In the genomic region with DNA sequence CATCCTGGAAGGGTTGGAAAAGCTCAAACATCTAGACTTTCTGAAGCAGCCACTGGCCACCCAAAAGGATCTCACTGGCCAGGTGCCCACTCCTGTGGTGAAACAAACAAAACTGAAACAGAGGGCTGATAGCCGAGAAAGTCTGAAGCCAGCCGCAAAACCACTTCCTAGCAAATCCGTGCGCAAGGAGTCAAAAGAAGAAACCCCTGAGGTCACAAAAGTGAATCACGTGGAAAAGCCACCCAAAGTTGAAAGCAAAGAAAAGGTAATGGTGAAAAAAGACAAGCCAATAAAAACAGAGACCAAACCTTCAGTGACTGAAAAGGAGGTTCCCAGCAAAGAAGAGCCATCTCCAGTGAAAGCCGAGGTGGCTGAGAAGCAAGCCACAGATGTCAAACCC, we compare ENCODE assay signal across 9 cellular contexts.
DNase-seq lines count a peak whose midpoint lies in the region; ATAC-seq and TF ChIP-seq lines count a peak whose summit lies in the region.
"Had no signal": no experiment of that assay in that cellular context is flagged by ENCODE, and none has a peak within 500 bp of the region (broad histone marks: within the 10 kb centered on the region; RNA-seq: fewer than 3 reads in every experiment).

No MANE protein-coding gene starts in this region.

- no peaks in the 10 kb centered on the region for H3F3A ChIP-seq in GM23338 (replicated peaks; ENCODE audit: low read depth)

- DNase-seq in immature natural killer cell, result peak; percentile 55 to 74 (median 58)
- no peak for DNase-seq in COR-L47 (lab: John Stamatoyannopoulos, UW)
- no peak for DNase-seq in KG1 (lab: John Stamatoyannopoulos, UW)
- no peak for DNase-seq in SIG-M5 (lab: John Stamatoyannopoulos, UW)
- no peak for DNase-seq in GM23338 (ENCODE audit: low spot score)
- DNase-seq: SW 1271 had no signal

- H3K4me3 ChIP-seq in GM23338, result no peak overlapping the region

- H3K4me3 Mint-ChIP-seq in immature natural killer cell (peak overlapping the region; percentile 37 to 80 (median 56)), GM23338 (no peak overlapping the region)

- no peak overlapping the region for H3K27ac ChIP-seq in GM23338 (ENCODE audit: low read depth)

- no peaks in the 10 kb centered on the region for H3K4me1 ChIP-seq in GM23338 (ENCODE audit: insufficient read depth)

- H3K36me3 Mint-ChIP-seq in immature natural killer cell (peaks cover 6 to 8% (median 8%) of the 10 kb centered on the region in 3 donors), GM23338 (ENCODE audit: low read depth) (peaks cover 71% of the 10 kb centered on the region)

- H2AFZ ChIP-seq in GM23338, result no peak overlapping the region

- H3K27me3 Mint-ChIP-seq in immature natural killer cell (ENCODE audit: low read depth in 3 of 3) (peaks cover 2 to 34% (median 10%) of the 10 kb centered on the region in 3 donors), GM23338 (ENCODE audit: insufficient read depth, low read depth, poor library complexity) (peaks cover 11% of the 10 kb centered on the region)

- H3K36me3 ChIP-seq in GM23338 (ENCODE audit: insufficient read depth), result peaks cover 31% of the 10 kb centered on the region

- H3K9me2 ChIP-seq in GM23338 (ENCODE audit: insufficient read depth), result peaks cover 32% of the 10 kb centered on the region

- H3K4me2 ChIP-seq in GM23338, result no peak overlapping the region

- H3K4me1 Mint-ChIP-seq in immature natural killer cell (peaks cover 7 to 12% of the 10 kb centered on the region in 2 donors), GM23338 (peaks cover 2% of the 10 kb centered on the region; the same call in 2 of the 3 replicates)

- no peak for TF ChIP-seq CTCF in GM23338 (conservative IDR thresholded peaks at IDR 0.05; ENCODE audit: low read depth in 2 of 2)

- ATAC-seq in GM18867 (IDR thresholded peaks at IDR 0.05; ENCODE audit: unreplicated experiment) (peak; percentile 97), GM21576 (IDR thresholded peaks at IDR 0.05; ENCODE audit: unreplicated experiment) (peak; percentile 95), HG03575 (IDR thresholded peaks at IDR 0.05; ENCODE audit: extremely low read depth, insufficient number of reproducible peaks, low FRiP score, unreplicated experiment) (peak; percentile 75), GM23338 (no peak)

- peaks cover 0 to 4% (median 0%) of the 10 kb centered on the region in 6 donors for H3K9me3 Mint-ChIP-seq in immature natural killer cell
- H3K9me3 Mint-ChIP-seq in GM23338, result peaks cover 11% of the 10 kb centered on the region; the same call in 2 of the 3 replicates

- H3K79me2 ChIP-seq in GM23338 (replicated peaks; ENCODE audit: insufficient read depth), result no peaks in the 10 kb centered on the region

- peaks cover 9% of the 10 kb centered on the region; the same call in 1 of the 2 replicates for H4K20me1 ChIP-seq in GM23338 (replicated peaks; ENCODE audit: insufficient read depth)

- H3K27ac Mint-ChIP-seq in immature natural killer cell (peak overlapping the region in 4 of 6 donors; percentile 20 to 84 (median 56)), GM23338 (no peak overlapping the region; the same call in 1 of the 2 replicates)

- H3K27me3 ChIP-seq in GM23338 (ENCODE audit: insufficient read depth), result no peaks in the 10 kb centered on the region

TF ChIP-seq in GM23338, 12 proteins besides CTCF, POLR2A, EP300 and RAD21 (continues in another document):
- no peak for TF ChIP-seq NANOG (IDR thresholded peaks at IDR 0.05; ENCODE audit: borderline replicate concordance)
- TF ChIP-seq CREB1 (CRISPR knock-in tag; IDR thresholded peaks at IDR 0.05; ENCODE audit: low read depth), result no peak
- TF ChIP-seq, protein P1, sequence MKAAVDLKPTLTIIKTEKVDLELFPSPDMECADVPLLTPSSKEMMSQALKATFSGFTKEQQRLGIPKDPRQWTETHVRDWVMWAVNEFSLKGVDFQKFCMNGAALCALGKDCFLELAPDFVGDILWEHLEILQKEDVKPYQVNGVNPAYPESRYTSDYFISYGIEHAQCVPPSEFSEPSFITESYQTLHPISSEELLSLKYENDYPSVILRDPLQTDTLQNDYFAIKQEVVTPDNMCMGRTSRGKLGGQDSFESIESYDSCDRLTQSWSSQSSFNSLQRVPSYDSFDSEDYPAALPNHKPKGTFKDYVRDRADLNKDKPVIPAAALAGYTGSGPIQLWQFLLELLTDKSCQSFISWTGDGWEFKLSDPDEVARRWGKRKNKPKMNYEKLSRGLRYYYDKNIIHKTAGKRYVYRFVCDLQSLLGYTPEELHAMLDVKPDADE (IDR thresholded peaks at IDR 0.05), result no peak
- TF ChIP-seq EZH2 (IDR thresholded peaks at IDR 0.05; ENCODE audit: low read depth, unreplicated experiment), result no peak
- TF ChIP-seq EZH2phosphoT487 (IDR thresholded peaks at IDR 0.05; ENCODE audit: unreplicated experiment), result no peak
- TF ChIP-seq JUNB (IDR thresholded peaks at IDR 0.05; ENCODE audit: unreplicated experiment), result no peak
- no peak for TF ChIP-seq STAT1 (IDR thresholded peaks at IDR 0.05; ENCODE audit: unreplicated experiment)
- TF ChIP-seq, protein P2, sequence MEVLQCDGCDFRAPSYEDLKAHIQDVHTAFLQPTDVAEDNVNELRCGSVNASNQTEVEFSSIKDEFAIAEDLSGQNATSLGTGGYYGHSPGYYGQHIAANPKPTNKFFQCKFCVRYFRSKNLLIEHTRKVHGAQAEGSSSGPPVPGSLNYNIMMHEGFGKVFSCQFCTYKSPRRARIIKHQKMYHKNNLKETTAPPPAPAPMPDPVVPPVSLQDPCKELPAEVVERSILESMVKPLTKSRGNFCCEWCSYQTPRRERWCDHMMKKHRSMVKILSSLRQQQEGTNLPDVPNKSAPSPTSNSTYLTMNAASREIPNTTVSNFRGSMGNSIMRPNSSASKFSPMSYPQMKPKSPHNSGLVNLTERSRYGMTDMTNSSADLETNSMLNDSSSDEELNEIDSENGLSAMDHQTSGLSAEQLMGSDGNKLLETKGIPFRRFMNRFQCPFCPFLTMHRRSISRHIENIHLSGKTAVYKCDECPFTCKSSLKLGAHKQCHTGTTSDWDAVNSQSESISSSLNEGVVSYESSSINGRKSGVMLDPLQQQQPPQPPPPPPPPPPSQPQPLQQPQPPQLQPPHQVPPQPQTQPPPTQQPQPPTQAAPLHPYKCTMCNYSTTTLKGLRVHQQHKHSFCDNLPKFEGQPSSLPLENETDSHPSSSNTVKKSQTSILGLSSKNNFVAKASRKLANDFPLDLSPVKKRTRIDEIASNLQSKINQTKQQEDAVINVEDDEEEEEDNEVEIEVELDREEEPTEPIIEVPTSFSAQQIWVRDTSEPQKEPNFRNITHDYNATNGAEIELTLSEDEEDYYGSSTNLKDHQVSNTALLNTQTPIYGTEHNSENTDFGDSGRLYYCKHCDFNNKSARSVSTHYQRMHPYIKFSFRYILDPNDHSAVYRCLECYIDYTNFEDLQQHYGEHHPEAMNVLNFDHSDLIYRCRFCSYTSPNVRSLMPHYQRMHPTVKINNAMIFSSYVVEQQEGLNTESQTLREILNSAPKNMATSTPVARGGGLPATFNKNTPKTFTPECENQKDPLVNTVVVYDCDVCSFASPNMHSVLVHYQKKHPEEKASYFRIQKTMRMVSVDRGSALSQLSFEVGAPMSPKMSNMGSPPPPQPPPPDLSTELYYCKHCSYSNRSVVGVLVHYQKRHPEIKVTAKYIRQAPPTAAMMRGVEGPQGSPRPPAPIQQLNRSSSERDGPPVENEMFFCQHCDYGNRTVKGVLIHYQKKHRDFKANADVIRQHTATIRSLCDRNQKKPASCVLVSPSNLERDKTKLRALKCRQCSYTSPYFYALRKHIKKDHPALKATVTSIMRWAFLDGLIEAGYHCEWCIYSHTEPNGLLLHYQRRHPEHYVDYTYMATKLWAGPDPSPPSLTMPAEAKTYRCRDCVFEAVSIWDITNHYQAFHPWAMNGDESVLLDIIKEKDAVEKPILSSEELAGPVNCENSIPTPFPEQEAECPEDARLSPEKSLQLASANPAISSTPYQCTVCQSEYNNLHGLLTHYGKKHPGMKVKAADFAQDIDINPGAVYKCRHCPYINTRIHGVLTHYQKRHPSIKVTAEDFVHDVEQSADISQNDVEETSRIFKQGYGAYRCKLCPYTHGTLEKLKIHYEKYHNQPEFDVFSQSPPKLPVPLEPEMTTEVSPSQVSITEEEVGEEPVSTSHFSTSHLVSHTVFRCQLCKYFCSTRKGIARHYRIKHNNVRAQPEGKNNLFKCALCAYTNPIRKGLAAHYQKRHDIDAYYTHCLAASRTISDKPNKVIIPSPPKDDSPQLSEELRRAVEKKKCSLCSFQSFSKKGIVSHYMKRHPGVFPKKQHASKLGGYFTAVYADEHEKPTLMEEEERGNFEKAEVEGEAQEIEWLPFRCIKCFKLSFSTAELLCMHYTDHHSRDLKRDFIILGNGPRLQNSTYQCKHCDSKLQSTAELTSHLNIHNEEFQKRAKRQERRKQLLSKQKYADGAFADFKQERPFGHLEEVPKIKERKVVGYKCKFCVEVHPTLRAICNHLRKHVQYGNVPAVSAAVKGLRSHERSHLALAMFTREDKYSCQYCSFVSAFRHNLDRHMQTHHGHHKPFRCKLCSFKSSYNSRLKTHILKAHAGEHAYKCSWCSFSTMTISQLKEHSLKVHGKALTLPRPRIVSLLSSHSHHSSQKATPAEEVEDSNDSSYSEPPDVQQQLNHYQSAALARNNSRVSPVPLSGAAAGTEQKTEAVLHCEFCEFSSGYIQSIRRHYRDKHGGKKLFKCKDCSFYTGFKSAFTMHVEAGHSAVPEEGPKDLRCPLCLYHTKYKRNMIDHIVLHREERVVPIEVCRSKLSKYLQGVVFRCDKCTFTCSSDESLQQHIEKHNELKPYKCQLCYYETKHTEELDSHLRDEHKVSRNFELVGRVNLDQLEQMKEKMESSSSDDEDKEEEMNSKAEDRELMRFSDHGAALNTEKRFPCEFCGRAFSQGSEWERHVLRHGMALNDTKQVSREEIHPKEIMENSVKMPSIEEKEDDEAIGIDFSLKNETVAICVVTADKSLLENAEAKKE (CRISPR knock-in tag; IDR thresholded peaks at IDR 0.05), result no peak
- no peak for TF ChIP-seq ZNF331 (CRISPR knock-in tag; IDR thresholded peaks at IDR 0.05; ENCODE audit: low read depth)

Comparison
In these comparisons a context has a peak if more than half of its experiments do, and no peak if none do; other contexts are left out.
1. DNase-seq: peak in immature natural killer cell (3 of 3); none in COR-L47 (single experiment), KG1 (single experiment), SIG-M5 (single experiment) and GM23338 (single experiment).